Comparison of ENCODE assay signal across 1 cellular context in the genomic region with DNA sequence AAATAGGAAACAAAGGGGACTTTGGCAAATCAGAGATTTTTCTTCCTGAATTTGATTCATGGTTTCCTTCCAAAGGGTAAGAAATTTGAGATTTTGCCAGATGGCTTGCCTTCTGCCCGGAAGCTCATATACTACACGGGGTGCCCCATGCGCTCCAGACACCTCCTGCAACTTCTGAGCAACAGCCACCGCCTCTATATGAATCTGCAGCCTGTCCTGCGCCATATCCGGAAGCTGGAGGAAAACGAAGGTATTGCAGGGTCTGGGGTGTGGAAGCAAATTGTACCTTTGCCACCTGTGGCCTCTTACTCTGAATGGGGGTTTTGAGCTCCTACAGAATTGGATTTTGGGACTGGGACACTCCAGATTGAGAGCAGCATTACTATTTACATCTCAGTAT.
TF ChIP-seq lines count a peak whose summit lies in the region.

No MANE protein-coding gene starts in this region.

TF ChIP-seq in WTC11, 78 proteins besides CTCF, POLR2A, EP300 and RAD21 (continued from another document):
- TF ChIP-seq, protein P1, sequence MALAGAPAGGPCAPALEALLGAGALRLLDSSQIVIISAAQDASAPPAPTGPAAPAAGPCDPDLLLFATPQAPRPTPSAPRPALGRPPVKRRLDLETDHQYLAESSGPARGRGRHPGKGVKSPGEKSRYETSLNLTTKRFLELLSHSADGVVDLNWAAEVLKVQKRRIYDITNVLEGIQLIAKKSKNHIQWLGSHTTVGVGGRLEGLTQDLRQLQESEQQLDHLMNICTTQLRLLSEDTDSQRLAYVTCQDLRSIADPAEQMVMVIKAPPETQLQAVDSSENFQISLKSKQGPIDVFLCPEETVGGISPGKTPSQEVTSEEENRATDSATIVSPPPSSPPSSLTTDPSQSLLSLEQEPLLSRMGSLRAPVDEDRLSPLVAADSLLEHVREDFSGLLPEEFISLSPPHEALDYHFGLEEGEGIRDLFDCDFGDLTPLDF (CRISPR knock-in tag; IDR thresholded peaks at IDR 0.05): no peak
